In genomic region chr17:46771601-46772012, GRCh38 we compare ENCODE assay signal across 8 cellular contexts. TPM values are rescaled to one million over a fixed set of nuclear protein-coding genes. Genes with fewer than 3 reads are reported as not detected.
DNase-seq lines count a peak whose midpoint lies in the region; ATAC-seq lines count a peak whose summit lies in the region.

No MANE protein-coding gene starts in this region.

- H3K4me2 ChIP-seq in BLaER1 = peak overlapping the region; percentile 96
- peak overlapping the region; percentile 88 for H3K4me2 ChIP-seq in skeletal muscle satellite cell (ENCODE audit: low read length)

- intact Hi-C loops in Right ventricle myocardium superior (cut with DNase I) = no loop called here

- peaks cover 10 to 25% (median 23%) of the 10 kb centered on the region in 3 donors for H3K4me1 Mint-ChIP-seq in T-cell

- CTCF ChIA-PET in T-cell (lab: Charles Lee) = no interaction called here

- H3K9ac ChIP-seq in BLaER1 (peak overlapping the region; percentile 81), skeletal muscle satellite cell (ENCODE audit: low read depth, low read length) (peak overlapping the region; percentile 79)

- H3K4me1 ChIP-seq in BLaER1 (peaks cover 44% of the 10 kb centered on the region), skeletal muscle satellite cell (ENCODE audit: control insufficient read depth, insufficient read depth, low read length) (peaks cover 15% of the 10 kb centered on the region)

- no peak overlapping the region for H3K27ac Mint-ChIP-seq in T-cell

- H3K27me3 Mint-ChIP-seq in T-cell = peaks cover 6 to 38% of the 10 kb centered on the region in 2 donors

- H3K9me3 Mint-ChIP-seq in T-cell = no peaks in the 10 kb centered on the region

- peaks cover 29% of the 10 kb centered on the region for H3K27me3 ChIP-seq in BLaER1
- H3K27me3 ChIP-seq in H7 (ENCODE audit: control insufficient read depth, insufficient read depth, low read length) = peaks cover 19% of the 10 kb centered on the region; the same call in 1 of the 2 replicates
- peaks cover 6% of the 10 kb centered on the region for H3K27me3 ChIP-seq in skeletal muscle satellite cell (ENCODE audit: control insufficient read depth, insufficient read depth, low read length)

- ATAC-seq in T-cell (replicated peaks in 1 of 4) (peak; percentile 35 to 53 (median 42)), Right ventricle myocardium superior (ENCODE audit: poor library complexity) (peak; percentile 36), HG02973 (IDR thresholded peaks at IDR 0.05; ENCODE audit: unreplicated experiment) (no peak), HG03571 (IDR thresholded peaks at IDR 0.05; ENCODE audit: unreplicated experiment) (no peak)

- H3K9me3 ChIP-seq in BLaER1 = no peaks in the 10 kb centered on the region
- no peaks in the 10 kb centered on the region for H3K9me3 ChIP-seq in skeletal muscle satellite cell (replicated peaks; ENCODE audit: low read length)

- peak; percentile 91 for DNase-seq in H7
- peak in 2 of 34 experiments; percentile 21 to 24 for DNase-seq in T-cell
- DNase-seq in Right ventricle myocardium superior = no peak
- no peak for DNase-seq in NCI-H2107 (lab: John Stamatoyannopoulos, UW)

- POLR2A ChIA-PET in T-cell (lab: Charles Lee) = no interaction called here

- H3K36me3 Mint-ChIP-seq in T-cell = no peaks in the 10 kb centered on the region

- H3K36me3 ChIP-seq in BLaER1 = no peaks in the 10 kb centered on the region
- no peaks in the 10 kb centered on the region for H3K36me3 ChIP-seq in H7 (replicated peaks; ENCODE audit: control insufficient read depth, insufficient read depth, low read length)
- no peaks in the 10 kb centered on the region for H3K36me3 ChIP-seq in skeletal muscle satellite cell (ENCODE audit: insufficient read depth, low read length)

- H3K27ac ChIP-seq in BLaER1 = peak overlapping the region; percentile 80

- H4K20me1 ChIP-seq in BLaER1 = no peaks in the 10 kb centered on the region

- peak overlapping the region in 2 of 3 donors; percentile 74 to 80 for H3K4me3 Mint-ChIP-seq in T-cell

- H3K4me3 ChIP-seq in BLaER1 (peak overlapping the region; percentile 74), H7 (ENCODE audit: insufficient read depth, low read depth, low read length) (peak overlapping the region; percentile 51), skeletal muscle satellite cell (ENCODE audit: low read length) (peak overlapping the region; percentile 68)

RNA-seq across cellular contexts. Expression of gene WNT3, which starts 46.9 kb away (rescaled TPM):
- total RNA-seq in H7 (2014; rRNA removed; shearing (Covaris generic)) = 29.9 and 31.9 TPM in 2 replicates
- total RNA-seq in T-cell (under 1 TPM in 3 of 5 donors, not detected in 2; 0.09 to 0.12 (median 0.10) TPM), Right ventricle myocardium superior (0.91 TPM)
- under 0.01 and 0.25 TPM in 2 replicates for total RNA-seq in skeletal muscle satellite cell (2012; rRNA removed)

Comparison
In these comparisons a context has a peak if more than half of its experiments do, and no peak if none do; other contexts are left out.
1. ATAC-seq: peak in T-cell (4 of 4) and Right ventricle myocardium superior (single experiment); none in HG02973 (single experiment) and HG03571 (single experiment).
2. RNA of gene WNT3, which starts 46.9 kb away (total RNA-seq): 29.9 to 31.9 TPM in H7; 0.91 TPM in Right ventricle myocardium superior (single experiment) and 0.09 to 0.12 TPM in T-cell; every median in the first group is over 10 times any median in the second.
3. Peak in every context shown above with its lines, with median percentiles within 50 percentile points of each other: H3K4me3 ChIP-seq.